Comparison of ENCODE assay signal across 8 cellular contexts in genomic region chr6:151675746-151676459, GRCh38.
A peak's percentile ranks its signal among the peaks of the same experiment; 100 is the strongest.
DNase-seq lines count a peak whose midpoint lies in the region; ATAC-seq and TF ChIP-seq lines count a peak whose summit lies in the region.

No MANE protein-coding gene starts in this region.

- in situ Hi-C loops in KBM-7 (cut with MboI; ENCODE audit: low pct_unique_long_range_greater_than_20kb, low sequenced_read_pairs) = no loop called here

- DNase-seq in KBM-7 (peak; percentile 72), T-helper 2 cell (peak in 4 of 5 experiments; percentile 16 to 63 (median 26)), body of pancreas (peak; percentile 61 to 73 (median 68)), left lobe of liver (ENCODE audit: low spot score) (peak; percentile 55), hippocampal formation (lab: John Stamatoyannopoulos, UW) (no peak)
- DNase-seq in stimulated activated CD8-positive, alpha-beta memory T cell treated with anti-CD3 and anti-CD28 coated beads, Interleukin-4, amount 100 ng/mL, for 48 hours = peak; percentile 64

- 27 to 28% methylated on average over 8 of the region's 8 CpGs for WGBS in body of pancreas, 2 donors

- H3K27ac ChIP-seq in body of pancreas = no peak overlapping the region

- peak; percentile 90 for ATAC-seq in GM21737 (IDR thresholded peaks at IDR 0.05; ENCODE audit: unreplicated experiment)
- peak; percentile 94 for ATAC-seq in body of pancreas
- peak; percentile 89 for ATAC-seq in left lobe of liver

- intact Hi-C loops in body of pancreas (cut with DNase I) = no loop called here

- no peaks in the 10 kb centered on the region for H3K9me3 ChIP-seq in body of pancreas

- no peaks in the 10 kb centered on the region for H3K27me3 ChIP-seq in body of pancreas

- no peak overlapping the region for H3K4me3 ChIP-seq in body of pancreas

- TF ChIP-seq CTCF in GM12874 (IDR thresholded peaks at IDR 0.05; ENCODE audit: insufficient read depth, low read depth, low read length) (peak; percentile 94), body of pancreas (IDR thresholded peaks at IDR 0.05) (peak; percentile 80 to 93 (median 86))

- no peak for TF ChIP-seq POLR2A in body of pancreas (IDR thresholded peaks at IDR 0.05)

- H3K36me3 ChIP-seq in body of pancreas (replicated peaks in 1 of 2; ENCODE audit: insufficient read depth in 1 of 2, low read depth in 2 of 2) = no peaks in the 10 kb centered on the region

- H3K4me1 ChIP-seq in body of pancreas = no peaks in the 10 kb centered on the region

Comparison
In these comparisons a context has a peak if more than half of its experiments do, and no peak if none do; other contexts are left out.
1. DNase-seq: peak in KBM-7 (single experiment), T-helper 2 cell (4 of 5), body of pancreas (4 of 4), left lobe of liver (single experiment) and stimulated activated CD8-positive, alpha-beta memory T cell treated with anti-CD3 and anti-CD28 coated beads, Interleukin-4, amount 100 ng/mL, for 48 hours (single experiment); none in hippocampal formation (0 of 2).
2. Peak in every context shown above with its lines, with median percentiles within 50 percentile points of each other: ATAC-seq.